In the genomic region with DNA sequence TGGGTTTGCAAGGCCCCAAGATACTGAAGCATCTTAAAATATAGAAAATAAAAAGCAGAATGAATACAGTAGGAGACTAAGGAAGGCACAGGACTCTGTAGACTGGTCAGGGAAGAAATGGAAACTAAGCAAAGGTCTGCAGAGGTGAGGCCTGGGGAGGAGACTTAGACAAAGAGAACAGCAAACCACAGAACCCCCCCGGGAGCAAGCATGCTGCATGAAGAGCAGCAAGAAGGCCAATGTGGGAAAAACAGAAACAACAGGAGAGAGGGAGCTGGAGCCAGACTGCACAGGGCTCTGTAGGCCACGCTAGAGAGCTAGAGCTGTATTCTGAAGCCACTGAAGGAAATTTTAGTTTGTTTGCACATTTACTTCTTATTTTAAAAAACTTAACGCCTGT, we compare ENCODE assay signal across 19 cellular contexts. TPM values are rescaled to one million over a fixed set of nuclear protein-coding genes. Genes with fewer than 3 reads are reported as not detected.
A peak's percentile ranks its signal among the peaks of the same experiment; 100 is the strongest.
DNase-seq lines count a peak whose midpoint lies in the region; ATAC-seq and TF ChIP-seq lines count a peak whose summit lies in the region.
"Had no signal": no experiment of that assay in that cellular context is flagged by ENCODE, and none has a peak within 500 bp of the region (broad histone marks: within the 10 kb centered on the region; RNA-seq: fewer than 3 reads in every experiment).

No MANE protein-coding gene starts in this region.

- H3K27me3 ChIP-seq in BLaER1 = no peaks in the 10 kb centered on the region

- H3K4me3 ChIP-seq in BLaER1 = no peak overlapping the region
- no peak overlapping the region for H3K4me3 ChIP-seq in HEK293 (ENCODE audit: low read depth, low read length)
- H3K4me3 ChIP-seq in choroid plexus epithelial cell (ENCODE audit: low read depth, low read length) = no peak overlapping the region
- H3K4me3 ChIP-seq: A549 had no signal

- no peak overlapping the region for H3K27ac ChIP-seq in BLaER1
- no peak overlapping the region for H3K27ac ChIP-seq in HEK293 (ENCODE audit: extremely low read depth, low read depth, low read length)
- H3K27ac ChIP-seq: 22Rv1, A549 had no signal

- CTCF ChIA-PET in HEK293 (lab: Yijun Ruan, JAX) = interaction anchor here (0.7 kb wide), 1 partner anchor 8 kb away, joined by 4 read pairs; no protein-coding TSS in a partner anchor
- CTCF ChIA-PET in activated naive CD4-positive, alpha-beta T cell treated with anti-CD3 and anti-CD28 coated beads, Interleukin-2, amount 10 ng/mL, durations not matched to agents 7 days and 5 days (lab: Charles Lee) = interaction anchor here (0.8 kb wide), 1 partner anchor 105 kb away, joined by 4 read pairs; no protein-coding TSS in a partner anchor

- H3K4me1 ChIP-seq in BLaER1 = peaks cover 8% of the 10 kb centered on the region
- no peaks in the 10 kb centered on the region for H3K4me1 ChIP-seq in HEK293 (ENCODE audit: control insufficient read depth, insufficient read depth, low read length)
- H3K4me1 ChIP-seq: A549 had no signal

- H3K27ac Mint-ChIP-seq in osteocyte (ENCODE audit: unreplicated experiment) = peak overlapping the region; percentile 14
- no peak overlapping the region for H3K27ac Mint-ChIP-seq in activated naive CD4-positive, alpha-beta T cell treated with anti-CD3 and anti-CD28 coated beads, Interleukin-2, amount 10 ng/mL, durations not matched to agents 7 days and 5 days
- H3K27ac Mint-ChIP-seq: CD8-positive, alpha-beta T cell had no signal

- H3K9ac ChIP-seq in BLaER1 = no peak overlapping the region

- DNase-seq in choroid plexus epithelial cell (ENCODE audit: low read depth) (peak; percentile 48), osteocyte (ENCODE audit: extremely low spot score, unreplicated experiment) (no peak), cerebellar cortex (ENCODE audit: low spot score) (no peak), GM03348 (ENCODE audit: low spot score) (no peak)
- no peak for DNase-seq in activated naive CD4-positive, alpha-beta T cell treated with anti-CD3 and anti-CD28 coated beads, Interleukin-2, amount 10 ng/mL, durations not matched to agents 7 days and 5 days
- DNase-seq: AML-193; CD8-positive, alpha-beta T cell; DMS 273 treated with DMSO at 0.1 percent for 48 hours; DMS53; DND-41; EL; GOT3; H7 had no signal

- no peaks in the 10 kb centered on the region for H3K36me3 ChIP-seq in BLaER1
- no peaks in the 10 kb centered on the region for H3K36me3 ChIP-seq in HEK293 (ENCODE audit: control insufficient read depth in 2 of 2, insufficient read depth in 1 of 2, low read length in 2 of 2)

- ATAC-seq in HG03196 (IDR thresholded peaks at IDR 0.05; ENCODE audit: unreplicated experiment) = no peak
- ATAC-seq: A549; CD8-positive, alpha-beta T cell; HCT116 had no signal

- H3K4me2 ChIP-seq in BLaER1 = peak overlapping the region; percentile 53
- H3K4me2 ChIP-seq: A549 had no signal

- no peak overlapping the region for H3K4me3 Mint-ChIP-seq in osteocyte (ENCODE audit: unreplicated experiment)
- no peak overlapping the region for H3K4me3 Mint-ChIP-seq in activated naive CD4-positive, alpha-beta T cell treated with anti-CD3 and anti-CD28 coated beads, Interleukin-2, amount 10 ng/mL, durations not matched to agents 7 days and 5 days
- H3K4me3 Mint-ChIP-seq: CD8-positive, alpha-beta T cell had no signal

- H3K36me3 Mint-ChIP-seq in osteocyte (ENCODE audit: unreplicated experiment) = no peaks in the 10 kb centered on the region
- no peaks in the 10 kb centered on the region for H3K36me3 Mint-ChIP-seq in activated naive CD4-positive, alpha-beta T cell treated with anti-CD3 and anti-CD28 coated beads, Interleukin-2, amount 10 ng/mL, durations not matched to agents 7 days and 5 days
- H3K36me3 Mint-ChIP-seq: CD8-positive, alpha-beta T cell had no signal

- peaks cover 3% of the 10 kb centered on the region for H3K9me3 Mint-ChIP-seq in osteocyte (ENCODE audit: unreplicated experiment)
- no peaks in the 10 kb centered on the region for H3K9me3 Mint-ChIP-seq in activated naive CD4-positive, alpha-beta T cell treated with anti-CD3 and anti-CD28 coated beads, Interleukin-2, amount 10 ng/mL, durations not matched to agents 7 days and 5 days
- H3K9me3 Mint-ChIP-seq: CD8-positive, alpha-beta T cell had no signal

- POLR2A ChIA-PET in HEK293 (lab: Yijun Ruan, JAX) = no interaction called here

- TF ChIP-seq CTCF in HEK293 (tag by site-specific recombination; IDR thresholded peaks at IDR 0.05) = no peak
- peak; percentile 4 for TF ChIP-seq CTCF in choroid plexus epithelial cell (conservative IDR thresholded peaks at IDR 0.05; ENCODE audit: low read depth, low read length)
- no peak for TF ChIP-seq CTCF in osteocyte (IDR thresholded peaks at IDR 0.05)

- no peaks in the 10 kb centered on the region for H4K20me1 ChIP-seq in BLaER1

- peaks cover 9% of the 10 kb centered on the region for H3K4me1 Mint-ChIP-seq in osteocyte (ENCODE audit: unreplicated experiment)
- no peaks in the 10 kb centered on the region for H3K4me1 Mint-ChIP-seq in activated naive CD4-positive, alpha-beta T cell treated with anti-CD3 and anti-CD28 coated beads, Interleukin-2, amount 10 ng/mL, durations not matched to agents 7 days and 5 days

- H3K9me3 ChIP-seq in BLaER1 = no peaks in the 10 kb centered on the region
- no peaks in the 10 kb centered on the region for H3K9me3 ChIP-seq in HEK293 (ENCODE audit: control insufficient read depth, insufficient read depth, low read depth, low read length)
- H3K9me3 ChIP-seq: A549 had no signal

- no peaks in the 10 kb centered on the region for H3K27me3 Mint-ChIP-seq in osteocyte (ENCODE audit: unreplicated experiment)
- peaks cover 8% of the 10 kb centered on the region for H3K27me3 Mint-ChIP-seq in activated naive CD4-positive, alpha-beta T cell treated with anti-CD3 and anti-CD28 coated beads, Interleukin-2, amount 10 ng/mL, durations not matched to agents 7 days and 5 days

TF ChIP-seq in HEK293, 187 proteins besides CTCF, POLR2A, EP300 and RAD21:
- TF ChIP-seq TRIM28 (IDR thresholded peaks at IDR 0.05; ENCODE audit: borderline replicate concordance, low read length) = no peak
- no peak for TF ChIP-seq HOXD13 (CRISPR knock-in tag; IDR thresholded peaks at IDR 0.05; ENCODE audit: borderline replicate concordance)
- TF ChIP-seq ZNF341 (tag by site-specific recombination; IDR thresholded peaks at IDR 0.05; ENCODE audit: low read depth) = peak; percentile 55; the same call in 1 of the 2 replicates

RNA-seq across cellular contexts. Expression of gene ARID5B, which starts 45.7 kb away (rescaled TPM):
- total RNA-seq in osteocyte = 87.3 and 89.4 TPM in 2 replicates
